In genomic region chr5:80140496-80140895, GRCh38 we compare ENCODE assay signal across 1 cellular context.
TF ChIP-seq lines count a peak whose summit lies in the region.

No MANE protein-coding gene starts in this region.

TF ChIP-seq in H1, 55 proteins besides CTCF, POLR2A, EP300 and RAD21 (continued from another document):
- TF ChIP-seq, protein P1, sequence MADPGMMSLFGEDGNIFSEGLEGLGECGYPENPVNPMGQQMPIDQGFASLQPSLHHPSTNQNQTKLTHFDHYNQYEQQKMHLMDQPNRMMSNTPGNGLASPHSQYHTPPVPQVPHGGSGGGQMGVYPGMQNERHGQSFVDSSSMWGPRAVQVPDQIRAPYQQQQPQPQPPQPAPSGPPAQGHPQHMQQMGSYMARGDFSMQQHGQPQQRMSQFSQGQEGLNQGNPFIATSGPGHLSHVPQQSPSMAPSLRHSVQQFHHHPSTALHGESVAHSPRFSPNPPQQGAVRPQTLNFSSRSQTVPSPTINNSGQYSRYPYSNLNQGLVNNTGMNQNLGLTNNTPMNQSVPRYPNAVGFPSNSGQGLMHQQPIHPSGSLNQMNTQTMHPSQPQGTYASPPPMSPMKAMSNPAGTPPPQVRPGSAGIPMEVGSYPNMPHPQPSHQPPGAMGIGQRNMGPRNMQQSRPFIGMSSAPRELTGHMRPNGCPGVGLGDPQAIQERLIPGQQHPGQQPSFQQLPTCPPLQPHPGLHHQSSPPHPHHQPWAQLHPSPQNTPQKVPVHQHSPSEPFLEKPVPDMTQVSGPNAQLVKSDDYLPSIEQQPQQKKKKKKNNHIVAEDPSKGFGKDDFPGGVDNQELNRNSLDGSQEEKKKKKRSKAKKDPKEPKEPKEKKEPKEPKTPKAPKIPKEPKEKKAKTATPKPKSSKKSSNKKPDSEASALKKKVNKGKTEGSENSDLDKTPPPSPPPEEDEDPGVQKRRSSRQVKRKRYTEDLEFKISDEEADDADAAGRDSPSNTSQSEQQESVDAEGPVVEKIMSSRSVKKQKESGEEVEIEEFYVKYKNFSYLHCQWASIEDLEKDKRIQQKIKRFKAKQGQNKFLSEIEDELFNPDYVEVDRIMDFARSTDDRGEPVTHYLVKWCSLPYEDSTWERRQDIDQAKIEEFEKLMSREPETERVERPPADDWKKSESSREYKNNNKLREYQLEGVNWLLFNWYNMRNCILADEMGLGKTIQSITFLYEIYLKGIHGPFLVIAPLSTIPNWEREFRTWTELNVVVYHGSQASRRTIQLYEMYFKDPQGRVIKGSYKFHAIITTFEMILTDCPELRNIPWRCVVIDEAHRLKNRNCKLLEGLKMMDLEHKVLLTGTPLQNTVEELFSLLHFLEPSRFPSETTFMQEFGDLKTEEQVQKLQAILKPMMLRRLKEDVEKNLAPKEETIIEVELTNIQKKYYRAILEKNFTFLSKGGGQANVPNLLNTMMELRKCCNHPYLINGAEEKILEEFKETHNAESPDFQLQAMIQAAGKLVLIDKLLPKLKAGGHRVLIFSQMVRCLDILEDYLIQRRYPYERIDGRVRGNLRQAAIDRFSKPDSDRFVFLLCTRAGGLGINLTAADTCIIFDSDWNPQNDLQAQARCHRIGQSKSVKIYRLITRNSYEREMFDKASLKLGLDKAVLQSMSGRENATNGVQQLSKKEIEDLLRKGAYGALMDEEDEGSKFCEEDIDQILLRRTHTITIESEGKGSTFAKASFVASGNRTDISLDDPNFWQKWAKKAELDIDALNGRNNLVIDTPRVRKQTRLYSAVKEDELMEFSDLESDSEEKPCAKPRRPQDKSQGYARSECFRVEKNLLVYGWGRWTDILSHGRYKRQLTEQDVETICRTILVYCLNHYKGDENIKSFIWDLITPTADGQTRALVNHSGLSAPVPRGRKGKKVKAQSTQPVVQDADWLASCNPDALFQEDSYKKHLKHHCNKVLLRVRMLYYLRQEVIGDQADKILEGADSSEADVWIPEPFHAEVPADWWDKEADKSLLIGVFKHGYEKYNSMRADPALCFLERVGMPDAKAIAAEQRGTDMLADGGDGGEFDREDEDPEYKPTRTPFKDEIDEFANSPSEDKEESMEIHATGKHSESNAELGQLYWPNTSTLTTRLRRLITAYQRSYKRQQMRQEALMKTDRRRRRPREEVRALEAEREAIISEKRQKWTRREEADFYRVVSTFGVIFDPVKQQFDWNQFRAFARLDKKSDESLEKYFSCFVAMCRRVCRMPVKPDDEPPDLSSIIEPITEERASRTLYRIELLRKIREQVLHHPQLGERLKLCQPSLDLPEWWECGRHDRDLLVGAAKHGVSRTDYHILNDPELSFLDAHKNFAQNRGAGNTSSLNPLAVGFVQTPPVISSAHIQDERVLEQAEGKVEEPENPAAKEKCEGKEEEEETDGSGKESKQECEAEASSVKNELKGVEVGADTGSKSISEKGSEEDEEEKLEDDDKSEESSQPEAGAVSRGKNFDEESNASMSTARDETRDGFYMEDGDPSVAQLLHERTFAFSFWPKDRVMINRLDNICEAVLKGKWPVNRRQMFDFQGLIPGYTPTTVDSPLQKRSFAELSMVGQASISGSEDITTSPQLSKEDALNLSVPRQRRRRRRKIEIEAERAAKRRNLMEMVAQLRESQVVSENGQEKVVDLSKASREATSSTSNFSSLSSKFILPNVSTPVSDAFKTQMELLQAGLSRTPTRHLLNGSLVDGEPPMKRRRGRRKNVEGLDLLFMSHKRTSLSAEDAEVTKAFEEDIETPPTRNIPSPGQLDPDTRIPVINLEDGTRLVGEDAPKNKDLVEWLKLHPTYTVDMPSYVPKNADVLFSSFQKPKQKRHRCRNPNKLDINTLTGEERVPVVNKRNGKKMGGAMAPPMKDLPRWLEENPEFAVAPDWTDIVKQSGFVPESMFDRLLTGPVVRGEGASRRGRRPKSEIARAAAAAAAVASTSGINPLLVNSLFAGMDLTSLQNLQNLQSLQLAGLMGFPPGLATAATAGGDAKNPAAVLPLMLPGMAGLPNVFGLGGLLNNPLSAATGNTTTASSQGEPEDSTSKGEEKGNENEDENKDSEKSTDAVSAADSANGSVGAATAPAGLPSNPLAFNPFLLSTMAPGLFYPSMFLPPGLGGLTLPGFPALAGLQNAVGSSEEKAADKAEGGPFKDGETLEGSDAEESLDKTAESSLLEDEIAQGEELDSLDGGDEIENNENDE (IDR thresholded peaks at IDR 0.05; ENCODE audit: insufficient replicate concordance, low read length): no peak
- no peak for TF ChIP-seq CHD2 (IDR thresholded peaks at IDR 0.05; ENCODE audit: low read length)
- TF ChIP-seq GABPA (IDR thresholded peaks at IDR 0.05; ENCODE audit: borderline replicate concordance, insufficient read depth, low read length): no peak
